Comparison of ENCODE assay signal across 21 cellular contexts in genomic region chr10:31397852-31398251, GRCh38.
DNase-seq lines count a peak whose midpoint lies in the region; ATAC-seq, FAIRE-seq and TF ChIP-seq lines count a peak whose summit lies in the region.
"Had no signal": no experiment of that assay in that cellular context is flagged by ENCODE, and none has a peak within 500 bp of the region (broad histone marks: within the 10 kb centered on the region; RNA-seq: fewer than 3 reads in every experiment).

No MANE protein-coding gene starts in this region.

- no peak for TF ChIP-seq POLR2A in GM12878 (IDR thresholded peaks at IDR 0.05; ENCODE audit: low read depth, low read length)

- ATAC-seq in heart right ventricle, result no peak
- ATAC-seq in GM12878, result peak; percentile 35
- ATAC-seq in WTC11, result no peak
- ATAC-seq: HepG2 had no signal

- peak overlapping the region in 6 of 10 donors; percentile 18 to 77 (median 60) for H3K27ac ChIP-seq in heart right ventricle
- no peak overlapping the region for H3K27ac ChIP-seq in right atrium auricular region
- peak overlapping the region; percentile 31 for H3K27ac ChIP-seq in GM12878 (ENCODE audit: control insufficient read depth, insufficient read depth)
- peak overlapping the region; percentile 90 for H3K27ac ChIP-seq in skeletal muscle tissue (ENCODE audit: low read depth, low read length)
- H3K27ac ChIP-seq: BLaER1, GM23248, PC-9 had no signal

- H3K9me3 ChIP-seq in heart right ventricle (no peaks in the 10 kb centered on the region), right atrium auricular region (no peaks in the 10 kb centered on the region), GM12878 (replicated peaks; ENCODE audit: control insufficient read depth, insufficient read depth, low read length) (no peaks in the 10 kb centered on the region; the same call in 2 of the 3 replicates), skeletal muscle tissue (ENCODE audit: control insufficient read depth in 3 of 3, low read length in 3 of 3) (no peaks in the 10 kb centered on the region)
- H3K9me3 ChIP-seq: BLaER1 had no signal

- peaks cover 25% of the 10 kb centered on the region for H3K79me2 ChIP-seq in GM12878 (ENCODE audit: control insufficient read depth, insufficient read depth, low read length)

- H2AFZ ChIP-seq in GM12878 (ENCODE audit: control insufficient read depth, low read depth, low read length), result no peak overlapping the region
- H2AFZ ChIP-seq: GM23248, PC-9 had no signal

- TF ChIP-seq RAD21 in GM12878 (IDR thresholded peaks at IDR 0.05; ENCODE audit: insufficient read depth, low read depth, low read length), result no peak

- no peak overlapping the region for H3K27ac Mint-ChIP-seq in WTC11
- H3K27ac Mint-ChIP-seq: CD4-positive, alpha-beta T cell had no signal

- H3K36me3 ChIP-seq in heart right ventricle, result peaks cover 0 to 6% (median 0%) of the 10 kb centered on the region in 9 donors
- H3K36me3 ChIP-seq in right atrium auricular region, result no peaks in the 10 kb centered on the region
- H3K36me3 ChIP-seq in GM12878 (ENCODE audit: control insufficient read depth in 2 of 2, insufficient read depth in 2 of 2, low read length in 1 of 2), result no peaks in the 10 kb centered on the region
- H3K36me3 ChIP-seq in skeletal muscle tissue (ENCODE audit: control insufficient read depth in 3 of 3, insufficient read depth in 3 of 3, low read length in 3 of 3), result no peaks in the 10 kb centered on the region
- H3K36me3 ChIP-seq: BLaER1 had no signal

- no peak for TF ChIP-seq CTCF in heart right ventricle (IDR thresholded peaks at IDR 0.05)
- no peak for TF ChIP-seq CTCF in right atrium auricular region (IDR thresholded peaks at IDR 0.05)
- TF ChIP-seq CTCF in GM10248 (IDR thresholded peaks at IDR 0.05; ENCODE audit: control extremely low read depth, extremely low read depth, low read depth, missing control alignments), result no peak
- no peak for TF ChIP-seq CTCF in GM12878 (IDR thresholded peaks at IDR 0.05 in 2 of 3, conservative IDR thresholded peaks at IDR 0.05 in 1 of 3; ENCODE audit: control insufficient read depth in 2 of 3, extremely low read depth in 1 of 3, insufficient read depth in 1 of 3, low read depth in 3 of 3, low read length in 3 of 3)
- TF ChIP-seq CTCF in WTC11 (IDR thresholded peaks at IDR 0.05), result no peak

- in situ Hi-C loops in GM12878 (cut with MboI), result no loop called here

- H3K36me3 Mint-ChIP-seq in WTC11, result no peaks in the 10 kb centered on the region

- intact Hi-C loops in heart right ventricle (cut with DNase I), result loop anchor here in 3 of 10 donors (5.0 to 10.0 kb wide), 4 partner anchors 53 to 76 kb away; no protein-coding TSS in a partner anchor
- intact Hi-C loops in GM12878 (cut with micrococcal nuclease; ENCODE audit: unreplicated experiment), result no loop called here

- RAD21 ChIA-PET in GM12878 (lab: Charles Lee; ENCODE audit: unreplicated experiment), result interaction anchor here (1.4 kb wide), 1 partner anchor 14 kb away, joined by 4 read pairs; no protein-coding TSS in a partner anchor

- FAIRE-seq in GM12878 (lab: Jason Lieb, UNC), result no peak
- FAIRE-seq: D721Med, GM12891, HepG2 had no signal

- DNase-seq in heart right ventricle, result no peak
- no peak for DNase-seq in right atrium auricular region (ENCODE audit: low spot score)
- peak; percentile 8 for DNase-seq in GM10248 (ENCODE audit: extremely low spot score)
- no peak for DNase-seq in GM12878 (ENCODE audit: low read depth, low spot score)
- no peak for DNase-seq in WTC11 (ENCODE audit: low spot score)
- DNase-seq in NCI-H1694 treated with DMSO at 0.1 percent for 48 hours (lab: John Stamatoyannopoulos, UW), result no peak
- no peak for DNase-seq in stimulated activated CD4-positive, alpha-beta T cell treated with anti-CD3 and anti-CD28 coated beads, Interleukin-2, amount 100 ng/mL, for 24 hours
- DNase-seq: CD4-positive, alpha-beta T cell; GM23248; H7; NCI-H1105 treated with DMSO at 0.1 percent for 48 hours; NCI-H146; NCI-H2029 treated with DMSO at 0.1 percent for 48 hours; NCI-H526 treated with DMSO at 0.1 percent for 48 hours; PC-9; Right ventricle myocardium superior had no signal

- H3K4me1 Mint-ChIP-seq in WTC11, result peaks cover 8% of the 10 kb centered on the region; the same call in 1 of the 2 replicates

- 96 to 100% methylated on average over 1 of the region's 1 CpG for WGBS in heart right ventricle, 2 donors
- 100% methylated on average over 1 of the region's 1 CpG for WGBS in GM12878 (ENCODE audit: insufficient coverage, insufficient replicate concordance, low lambda C conversion rate, missing lambda C conversion rate)

- no peaks in the 10 kb centered on the region for H3K27me3 Mint-ChIP-seq in WTC11 (ENCODE audit: low read depth)
- H3K27me3 Mint-ChIP-seq: CD4-positive, alpha-beta T cell had no signal

- H4K20me1 ChIP-seq in GM12878 (ENCODE audit: control insufficient read depth, insufficient read depth), result no peaks in the 10 kb centered on the region
- H4K20me1 ChIP-seq: BLaER1 had no signal

- SMC1A ChIA-PET in GM12878 (lab: Charles Lee; ENCODE audit: uncharacterized antibody, unreplicated experiment), result interaction anchor here (1.0 to 2.4 kb wide), 3 partner anchors 12 to 56 kb away, joined by 3 to 10 read pairs (median 5); no protein-coding TSS in a partner anchor

- no peaks in the 10 kb centered on the region for H3K27me3 ChIP-seq in heart right ventricle
- no peaks in the 10 kb centered on the region for H3K27me3 ChIP-seq in right atrium auricular region
- H3K27me3 ChIP-seq in GM12878 (replicated peaks in 1 of 2; ENCODE audit: control insufficient read depth in 2 of 2, insufficient read depth in 2 of 2, low read length in 1 of 2), result no peaks in the 10 kb centered on the region
- H3K27me3 ChIP-seq in skeletal muscle tissue (ENCODE audit: control insufficient read depth in 3 of 3, insufficient read depth in 3 of 3, low read length in 3 of 3), result no peaks in the 10 kb centered on the region
- H3K27me3 ChIP-seq: BLaER1 had no signal

- BruUV-seq in GM12878 (replicated peaks; lab: Mats Ljungman, UMichigan), result no TSS peak

- no peak for TF ChIP-seq EP300 in GM12878 (IDR thresholded peaks at IDR 0.05; ENCODE audit: borderline replicate concordance in 1 of 2, control insufficient read depth in 1 of 2, low read depth in 2 of 2, low read length in 2 of 2)

- H3K9ac ChIP-seq in GM12878 (ENCODE audit: control insufficient read depth, insufficient read depth, low read length), result no peak overlapping the region
- peak overlapping the region; percentile 67 to 73 (median 68) for H3K9ac ChIP-seq in skeletal muscle tissue (ENCODE audit: low read depth in 1 of 3, low read length in 3 of 3)
- H3K9ac ChIP-seq: BLaER1, GM23248 had no signal

- H3K4me3 ChIP-seq in heart right ventricle (no peak overlapping the region), right atrium auricular region (no peak overlapping the region), GM12878 (no peak overlapping the region), skeletal muscle tissue (ENCODE audit: low read length in 3 of 3) (peak overlapping the region; percentile 7 to 48 (median 18))
- H3K4me3 ChIP-seq: BLaER1, GM23248, PC-9 had no signal

- H3K9me3 Mint-ChIP-seq in WTC11, result no peaks in the 10 kb centered on the region
- H3K9me3 Mint-ChIP-seq: CD4-positive, alpha-beta T cell had no signal

- CTCF ChIA-PET in GM10248 (lab: Yijun Ruan, JAX) (no interaction called here), GM12878 (lab: Yijun Ruan, JAX) (no interaction called here), WTC11 (lab: Charles Lee) (no interaction called here)

- H3K4me3 Mint-ChIP-seq in WTC11, result no peak overlapping the region
- H3K4me3 Mint-ChIP-seq: CD4-positive, alpha-beta T cell had no signal

- POLR2A ChIA-PET in GM10248 (lab: Yijun Ruan, JAX) (no interaction called here), GM12878 (lab: Charles Lee) (no interaction called here), WTC11 (lab: Charles Lee) (no interaction called here)

- H3K4me1 ChIP-seq in heart right ventricle, result peaks cover 0 to 90% (median 60%) of the 10 kb centered on the region in 9 donors
- H3K4me1 ChIP-seq in right atrium auricular region, result peaks cover 0 to 62% of the 10 kb centered on the region in 2 donors
- peaks cover 12% of the 10 kb centered on the region; the same call in 1 of the 2 replicates for H3K4me1 ChIP-seq in GM12878 (ENCODE audit: control insufficient read depth, insufficient read depth, low read length)
- peaks cover 21 to 26% (median 21%) of the 10 kb centered on the region in 3 donors for H3K4me1 ChIP-seq in skeletal muscle tissue (ENCODE audit: control insufficient read depth in 3 of 3, insufficient read depth in 3 of 3, low read length in 3 of 3)
- H3K4me1 ChIP-seq: BLaER1 had no signal

- H3K4me2 ChIP-seq in GM12878 (ENCODE audit: control insufficient read depth, insufficient read depth), result no peak overlapping the region
- H3K4me2 ChIP-seq: BLaER1, PC-9 had no signal

TF ChIP-seq in GM12878, 131 proteins besides CTCF, POLR2A, EP300 and RAD21:
- TF ChIP-seq DPF2 (IDR thresholded peaks at IDR 0.05) (no peak), RB1 (IDR thresholded peaks at IDR 0.05; ENCODE audit: borderline replicate concordance) (no peak), BRCA1 (IDR thresholded peaks at IDR 0.05; ENCODE audit: low read depth, low read length) (no peak), ZSCAN29 (IDR thresholded peaks at IDR 0.05) (no peak), RUNX3 (IDR thresholded peaks at IDR 0.05; ENCODE audit: low read length) (no peak), SP1 (IDR thresholded peaks at IDR 0.05; ENCODE audit: low read depth, low read length) (no peak), POLR2AphosphoS2 (IDR thresholded peaks at IDR 0.05; ENCODE audit: low read depth, low read length) (no peak), STAT3 (IDR thresholded peaks at IDR 0.05; ENCODE audit: low read depth, low read length) (no peak), EED (IDR thresholded peaks at IDR 0.05; ENCODE audit: low read depth) (no peak), CHD1 (IDR thresholded peaks at IDR 0.05; ENCODE audit: low read depth, low read length) (no peak), BCL11A (IDR thresholded peaks at IDR 0.05; ENCODE audit: low read depth, low read length) (no peak)

Comparison
In these comparisons a context has a peak if more than half of its experiments do, and no peak if none do; other contexts are left out.
1. H3K27ac ChIP-seq: peak in heart right ventricle (6 of 10), GM12878 (single experiment) and skeletal muscle tissue (single experiment); none in right atrium auricular region (0 of 2).
2. H3K4me3 ChIP-seq: peak in skeletal muscle tissue (3 of 3); none in heart right ventricle (0 of 10), right atrium auricular region (0 of 2) and GM12878 (single experiment).